ENCODE assay signal across 1 cellular context in genomic region chr12:47249082-47249481, GRCh38.
TF ChIP-seq lines count a peak whose summit lies in the region.

No MANE protein-coding gene starts in this region.

TF ChIP-seq in GM23338, 12 proteins besides CTCF, POLR2A, EP300 and RAD21 (continued from another document):
- TF ChIP-seq ZNF462 (CRISPR knock-in tag; IDR thresholded peaks at IDR 0.05) (no peak), EZH2phosphoT487 (IDR thresholded peaks at IDR 0.05; ENCODE audit: unreplicated experiment) (no peak), POLR2AphosphoS5 (IDR thresholded peaks at IDR 0.05; ENCODE audit: low read depth) (no peak), CREB1 (CRISPR knock-in tag; IDR thresholded peaks at IDR 0.05; ENCODE audit: low read depth) (no peak), EZH2 (IDR thresholded peaks at IDR 0.05; ENCODE audit: low read depth, unreplicated experiment) (no peak), STAT1 (IDR thresholded peaks at IDR 0.05; ENCODE audit: unreplicated experiment) (no peak), ZNF114 (CRISPR knock-in tag; IDR thresholded peaks at IDR 0.05) (no peak), ETS1 (IDR thresholded peaks at IDR 0.05) (no peak), REST (IDR thresholded peaks at IDR 0.05; ENCODE audit: unreplicated experiment) (no peak), JUNB (IDR thresholded peaks at IDR 0.05; ENCODE audit: unreplicated experiment) (no peak)
